Comparison of ENCODE assay signal across 7 cellular contexts in the genomic region with DNA sequence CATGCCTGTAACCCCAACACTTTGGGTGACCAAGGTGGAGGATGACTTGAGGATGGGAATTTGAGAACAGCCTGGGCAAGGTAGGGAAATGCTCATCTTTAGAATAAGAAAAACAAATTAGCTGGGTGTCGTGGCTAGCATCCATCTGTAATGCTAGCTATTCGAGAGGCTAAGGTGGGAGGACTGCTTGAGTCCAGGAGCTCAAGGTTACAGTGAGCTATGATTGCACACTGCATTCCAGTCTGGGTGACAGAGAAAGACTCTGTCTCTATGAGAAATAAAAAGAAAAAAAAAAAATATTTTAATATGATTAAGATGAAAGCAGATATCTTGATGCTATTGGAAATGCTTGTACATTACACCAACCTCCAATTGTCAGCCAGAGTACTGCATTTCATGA.
"Had no signal": no experiment of that assay in that cellular context is flagged by ENCODE, and none has a peak within 500 bp of the region (broad histone marks: within the 10 kb centered on the region; RNA-seq: fewer than 3 reads in every experiment).

No MANE protein-coding gene starts in this region.

- FAIRE-seq: G401.6, GM12878, GM12891, GM12892, GM18507 had no signal

- ATAC-seq: GM12878 had no signal

- DNase-seq: GDM1, GF-D8 had no signal

- H3K4me3 ChIP-seq: GM12878 had no signal
